Comparison of ENCODE assay signal across 1 cellular context in the genomic region with DNA sequence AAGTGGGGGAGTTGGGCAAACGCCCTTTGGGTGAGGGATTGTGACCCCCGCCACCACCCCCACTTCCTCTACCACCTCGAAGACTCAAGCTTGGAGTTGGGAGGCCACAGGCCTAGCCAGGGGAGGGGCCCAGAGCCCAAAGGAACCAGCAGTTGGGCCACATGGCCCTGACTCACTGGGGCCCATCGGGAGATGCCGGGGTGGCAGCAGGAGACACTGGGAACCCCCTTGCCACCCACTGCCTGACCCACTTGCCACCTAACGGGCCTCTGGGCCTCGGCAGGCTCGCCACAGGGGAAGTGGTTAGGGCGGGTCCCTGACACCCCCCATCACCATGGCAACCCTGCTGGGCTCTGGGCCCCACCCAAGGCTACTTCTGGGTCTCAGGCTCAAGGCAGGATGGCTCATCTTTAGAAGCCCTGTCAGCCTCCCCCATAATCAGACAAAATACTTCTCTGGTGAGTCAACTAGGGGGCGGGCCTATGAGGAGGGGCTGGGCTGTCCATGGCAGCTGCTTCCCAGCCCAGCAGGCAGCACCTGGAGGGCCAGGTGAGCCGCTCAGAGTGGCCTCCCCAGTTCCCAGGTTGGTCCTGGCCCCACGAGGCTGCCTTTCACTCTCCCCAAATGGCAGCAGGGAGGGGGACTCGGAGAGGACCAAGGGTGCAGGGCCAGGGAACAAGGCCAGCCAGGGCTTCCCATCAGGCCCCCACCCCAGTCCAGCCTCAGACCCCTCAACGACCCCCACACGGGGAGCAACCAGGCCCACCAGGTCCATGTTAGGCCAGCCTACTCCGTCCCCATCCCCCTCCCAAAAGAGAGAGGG.
TF ChIP-seq lines count a peak whose summit lies in the region.

No MANE protein-coding gene starts in this region.

TF ChIP-seq in K562, 482 proteins besides CTCF, POLR2A, EP300 and RAD21 (continued from another document and continues in another):
- TF ChIP-seq, protein P1, sequence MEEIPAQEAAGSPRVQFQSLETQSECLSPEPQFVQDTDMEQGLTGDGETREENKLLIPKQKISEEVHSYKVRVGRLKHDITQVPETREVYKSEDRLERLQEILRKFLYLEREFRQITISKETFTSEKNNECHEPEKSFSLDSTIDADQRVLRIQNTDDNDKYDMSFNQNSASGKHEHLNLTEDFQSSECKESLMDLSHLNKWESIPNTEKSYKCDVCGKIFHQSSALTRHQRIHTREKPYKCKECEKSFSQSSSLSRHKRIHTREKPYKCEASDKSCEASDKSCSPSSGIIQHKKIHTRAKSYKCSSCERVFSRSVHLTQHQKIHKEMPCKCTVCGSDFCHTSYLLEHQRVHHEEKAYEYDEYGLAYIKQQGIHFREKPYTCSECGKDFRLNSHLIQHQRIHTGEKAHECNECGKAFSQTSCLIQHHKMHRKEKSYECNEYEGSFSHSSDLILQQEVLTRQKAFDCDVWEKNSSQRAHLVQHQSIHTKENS (CRISPR knock-in tag; IDR thresholded peaks at IDR 0.05) = no peak
- TF ChIP-seq ILK (tag; IDR thresholded peaks at IDR 0.05; ENCODE audit: borderline replicate concordance, low read depth) (no peak), HMG20A (CRISPR knock-in tag; conservative IDR thresholded peaks at IDR 0.05) (no peak), BMI1 (IDR thresholded peaks at IDR 0.05; ENCODE audit: low read length) (peak; percentile 74), ATF1 (CRISPR knock-in tag; IDR thresholded peaks at IDR 0.05) (no peak), ATF1 (tag; IDR thresholded peaks at IDR 0.05) (no peak), CHD4 (IDR thresholded peaks at IDR 0.05; ENCODE audit: insufficient read depth, insufficient replicate concordance, low read depth, low read length, poor library complexity, severe bottlenecking) (no peak), FIP1L1 (IDR thresholded peaks at IDR 0.05; ENCODE audit: low read depth, low read length, poor library complexity, severe bottlenecking) (no peak), SIX5 (IDR thresholded peaks at IDR 0.05; ENCODE audit: borderline replicate concordance in 1 of 2, insufficient read depth in 1 of 2, low read depth in 1 of 2, low read length in 2 of 2) (no peak), PCBP2 (IDR thresholded peaks at IDR 0.05; ENCODE audit: low read depth, low read length, poor library complexity, severe bottlenecking) (no peak), TAF1 (IDR thresholded peaks at IDR 0.05; ENCODE audit: control insufficient read depth, extremely low read depth, insufficient read depth, low read length, severe bottlenecking) (peak; percentile 31), XRCC5 (IDR thresholded peaks at IDR 0.05; ENCODE audit: low read depth, low read length) (no peak), HMG20B (CRISPR knock-in tag; IDR thresholded peaks at IDR 0.05) (no peak), ZNF324 (CRISPR knock-in tag; IDR thresholded peaks at IDR 0.05) (no peak), ZNF232 (CRISPR knock-in tag; IDR thresholded peaks at IDR 0.05) (0 out of 2 replicates have a peak, but pooled peaks have one; percentile 26), ZNF707 (CRISPR knock-in tag; conservative IDR thresholded peaks at IDR 0.05) (no peak), ZNF316 (IDR thresholded peaks at IDR 0.05) (no peak), HNRNPH1 (optimal IDR thresholded peaks at IDR 0.05; ENCODE audit: low read depth, low read length) (no peak), RB1 (IDR thresholded peaks at IDR 0.05; ENCODE audit: low read depth) (peak; percentile 40; the same call in 1 of the 2 replicates), ZNF780A (CRISPR knock-in tag; IDR thresholded peaks at IDR 0.05) (no peak), MCM3 (IDR thresholded peaks at IDR 0.05) (no peak), TEAD1 (CRISPR knock-in tag; IDR thresholded peaks at IDR 0.05) (peak; percentile 85 to 99), ZNF140 (CRISPR knock-in tag; IDR thresholded peaks at IDR 0.05) (no peak), LEF1 (IDR thresholded peaks at IDR 0.05) (no peak), CCNT2 (IDR thresholded peaks at IDR 0.05; ENCODE audit: borderline replicate concordance, extremely low read depth, insufficient read length, low read depth, low read length) (peak; percentile 28), NFIC (IDR thresholded peaks at IDR 0.05) (no peak)
- TF ChIP-seq, protein P2, sequence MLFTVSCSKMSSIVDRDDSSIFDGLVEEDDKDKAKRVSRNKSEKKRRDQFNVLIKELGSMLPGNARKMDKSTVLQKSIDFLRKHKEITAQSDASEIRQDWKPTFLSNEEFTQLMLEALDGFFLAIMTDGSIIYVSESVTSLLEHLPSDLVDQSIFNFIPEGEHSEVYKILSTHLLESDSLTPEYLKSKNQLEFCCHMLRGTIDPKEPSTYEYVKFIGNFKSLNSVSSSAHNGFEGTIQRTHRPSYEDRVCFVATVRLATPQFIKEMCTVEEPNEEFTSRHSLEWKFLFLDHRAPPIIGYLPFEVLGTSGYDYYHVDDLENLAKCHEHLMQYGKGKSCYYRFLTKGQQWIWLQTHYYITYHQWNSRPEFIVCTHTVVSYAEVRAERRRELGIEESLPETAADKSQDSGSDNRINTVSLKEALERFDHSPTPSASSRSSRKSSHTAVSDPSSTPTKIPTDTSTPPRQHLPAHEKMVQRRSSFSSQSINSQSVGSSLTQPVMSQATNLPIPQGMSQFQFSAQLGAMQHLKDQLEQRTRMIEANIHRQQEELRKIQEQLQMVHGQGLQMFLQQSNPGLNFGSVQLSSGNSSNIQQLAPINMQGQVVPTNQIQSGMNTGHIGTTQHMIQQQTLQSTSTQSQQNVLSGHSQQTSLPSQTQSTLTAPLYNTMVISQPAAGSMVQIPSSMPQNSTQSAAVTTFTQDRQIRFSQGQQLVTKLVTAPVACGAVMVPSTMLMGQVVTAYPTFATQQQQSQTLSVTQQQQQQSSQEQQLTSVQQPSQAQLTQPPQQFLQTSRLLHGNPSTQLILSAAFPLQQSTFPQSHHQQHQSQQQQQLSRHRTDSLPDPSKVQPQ (CRISPR knock-in tag; IDR thresholded peaks at IDR 0.05; ENCODE audit: borderline replicate concordance) = no peak
- TF ChIP-seq, protein P3, sequence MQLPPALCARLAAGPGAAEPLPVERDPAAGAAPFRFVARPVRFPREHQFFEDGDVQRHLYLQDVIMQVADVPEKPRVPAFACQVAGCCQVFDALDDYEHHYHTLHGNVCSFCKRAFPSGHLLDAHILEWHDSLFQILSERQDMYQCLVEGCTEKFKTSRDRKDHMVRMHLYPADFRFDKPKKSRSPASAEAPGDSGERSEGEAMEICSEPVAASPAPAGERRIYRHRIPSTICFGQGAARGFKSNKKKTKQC (CRISPR knock-in tag; IDR thresholded peaks at IDR 0.05) = no peak
- TF ChIP-seq, protein P4, sequence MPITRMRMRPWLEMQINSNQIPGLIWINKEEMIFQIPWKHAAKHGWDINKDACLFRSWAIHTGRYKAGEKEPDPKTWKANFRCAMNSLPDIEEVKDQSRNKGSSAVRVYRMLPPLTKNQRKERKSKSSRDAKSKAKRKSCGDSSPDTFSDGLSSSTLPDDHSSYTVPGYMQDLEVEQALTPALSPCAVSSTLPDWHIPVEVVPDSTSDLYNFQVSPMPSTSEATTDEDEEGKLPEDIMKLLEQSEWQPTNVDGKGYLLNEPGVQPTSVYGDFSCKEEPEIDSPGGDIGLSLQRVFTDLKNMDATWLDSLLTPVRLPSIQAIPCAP (CRISPR knock-in tag; IDR thresholded peaks at IDR 0.05; ENCODE audit: borderline replicate concordance) = no peak
- TF ChIP-seq, protein P5, sequence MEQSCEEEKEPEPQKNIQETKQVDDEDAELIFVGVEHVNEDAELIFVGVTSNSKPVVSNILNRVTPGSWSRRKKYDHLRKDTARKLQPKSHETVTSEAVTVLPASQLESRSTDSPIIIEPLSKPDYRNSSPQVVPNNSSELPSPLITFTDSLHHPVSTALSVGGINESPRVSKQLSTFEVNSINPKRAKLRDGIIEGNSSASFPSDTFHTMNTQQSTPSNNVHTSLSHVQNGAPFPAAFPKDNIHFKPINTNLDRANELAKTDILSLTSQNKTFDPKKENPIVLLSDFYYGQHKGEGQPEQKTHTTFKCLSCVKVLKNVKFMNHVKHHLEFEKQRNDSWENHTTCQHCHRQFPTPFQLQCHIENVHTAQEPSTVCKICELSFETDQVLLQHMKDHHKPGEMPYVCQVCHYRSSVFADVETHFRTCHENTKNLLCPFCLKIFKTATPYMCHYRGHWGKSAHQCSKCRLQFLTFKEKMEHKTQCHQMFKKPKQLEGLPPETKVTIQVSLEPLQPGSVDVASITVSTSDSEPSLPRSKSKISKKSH (CRISPR knock-in tag; IDR thresholded peaks at IDR 0.05) = no peak
- TF ChIP-seq, protein P6, sequence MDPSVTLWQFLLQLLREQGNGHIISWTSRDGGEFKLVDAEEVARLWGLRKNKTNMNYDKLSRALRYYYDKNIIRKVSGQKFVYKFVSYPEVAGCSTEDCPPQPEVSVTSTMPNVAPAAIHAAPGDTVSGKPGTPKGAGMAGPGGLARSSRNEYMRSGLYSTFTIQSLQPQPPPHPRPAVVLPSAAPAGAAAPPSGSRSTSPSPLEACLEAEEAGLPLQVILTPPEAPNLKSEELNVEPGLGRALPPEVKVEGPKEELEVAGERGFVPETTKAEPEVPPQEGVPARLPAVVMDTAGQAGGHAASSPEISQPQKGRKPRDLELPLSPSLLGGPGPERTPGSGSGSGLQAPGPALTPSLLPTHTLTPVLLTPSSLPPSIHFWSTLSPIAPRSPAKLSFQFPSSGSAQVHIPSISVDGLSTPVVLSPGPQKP (CRISPR knock-in tag; IDR thresholded peaks at IDR 0.05) = no peak
- TF ChIP-seq, protein P7, sequence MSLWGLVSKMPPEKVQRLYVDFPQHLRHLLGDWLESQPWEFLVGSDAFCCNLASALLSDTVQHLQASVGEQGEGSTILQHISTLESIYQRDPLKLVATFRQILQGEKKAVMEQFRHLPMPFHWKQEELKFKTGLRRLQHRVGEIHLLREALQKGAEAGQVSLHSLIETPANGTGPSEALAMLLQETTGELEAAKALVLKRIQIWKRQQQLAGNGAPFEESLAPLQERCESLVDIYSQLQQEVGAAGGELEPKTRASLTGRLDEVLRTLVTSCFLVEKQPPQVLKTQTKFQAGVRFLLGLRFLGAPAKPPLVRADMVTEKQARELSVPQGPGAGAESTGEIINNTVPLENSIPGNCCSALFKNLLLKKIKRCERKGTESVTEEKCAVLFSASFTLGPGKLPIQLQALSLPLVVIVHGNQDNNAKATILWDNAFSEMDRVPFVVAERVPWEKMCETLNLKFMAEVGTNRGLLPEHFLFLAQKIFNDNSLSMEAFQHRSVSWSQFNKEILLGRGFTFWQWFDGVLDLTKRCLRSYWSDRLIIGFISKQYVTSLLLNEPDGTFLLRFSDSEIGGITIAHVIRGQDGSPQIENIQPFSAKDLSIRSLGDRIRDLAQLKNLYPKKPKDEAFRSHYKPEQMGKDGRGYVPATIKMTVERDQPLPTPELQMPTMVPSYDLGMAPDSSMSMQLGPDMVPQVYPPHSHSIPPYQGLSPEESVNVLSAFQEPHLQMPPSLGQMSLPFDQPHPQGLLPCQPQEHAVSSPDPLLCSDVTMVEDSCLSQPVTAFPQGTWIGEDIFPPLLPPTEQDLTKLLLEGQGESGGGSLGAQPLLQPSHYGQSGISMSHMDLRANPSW (CRISPR knock-in tag; IDR thresholded peaks at IDR 0.05) = 0 out of 2 replicates have a peak, but pooled peaks have one; percentile 58
- TF ChIP-seq, protein P8, sequence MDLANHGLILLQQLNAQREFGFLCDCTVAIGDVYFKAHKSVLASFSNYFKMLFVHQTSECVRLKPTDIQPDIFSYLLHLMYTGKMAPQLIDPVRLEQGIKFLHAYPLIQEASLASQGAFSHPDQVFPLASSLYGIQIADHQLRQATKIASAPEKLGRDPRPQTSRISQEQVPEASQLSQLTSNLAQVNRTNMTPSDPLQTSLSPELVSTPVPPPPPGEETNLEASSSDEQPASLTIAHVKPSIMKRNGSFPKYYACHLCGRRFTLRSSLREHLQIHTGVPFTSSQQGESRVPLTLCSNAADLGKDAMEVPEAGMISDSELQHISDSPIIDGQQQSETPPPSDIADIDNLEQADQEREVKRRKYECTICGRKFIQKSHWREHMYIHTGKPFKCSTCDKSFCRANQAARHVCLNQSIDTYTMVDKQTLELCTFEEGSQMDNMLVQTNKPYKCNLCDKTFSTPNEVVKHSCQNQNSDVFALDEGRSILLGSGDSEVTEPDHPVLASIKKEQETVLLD (IDR thresholded peaks at IDR 0.05) = no peak
- TF ChIP-seq, protein P9, sequence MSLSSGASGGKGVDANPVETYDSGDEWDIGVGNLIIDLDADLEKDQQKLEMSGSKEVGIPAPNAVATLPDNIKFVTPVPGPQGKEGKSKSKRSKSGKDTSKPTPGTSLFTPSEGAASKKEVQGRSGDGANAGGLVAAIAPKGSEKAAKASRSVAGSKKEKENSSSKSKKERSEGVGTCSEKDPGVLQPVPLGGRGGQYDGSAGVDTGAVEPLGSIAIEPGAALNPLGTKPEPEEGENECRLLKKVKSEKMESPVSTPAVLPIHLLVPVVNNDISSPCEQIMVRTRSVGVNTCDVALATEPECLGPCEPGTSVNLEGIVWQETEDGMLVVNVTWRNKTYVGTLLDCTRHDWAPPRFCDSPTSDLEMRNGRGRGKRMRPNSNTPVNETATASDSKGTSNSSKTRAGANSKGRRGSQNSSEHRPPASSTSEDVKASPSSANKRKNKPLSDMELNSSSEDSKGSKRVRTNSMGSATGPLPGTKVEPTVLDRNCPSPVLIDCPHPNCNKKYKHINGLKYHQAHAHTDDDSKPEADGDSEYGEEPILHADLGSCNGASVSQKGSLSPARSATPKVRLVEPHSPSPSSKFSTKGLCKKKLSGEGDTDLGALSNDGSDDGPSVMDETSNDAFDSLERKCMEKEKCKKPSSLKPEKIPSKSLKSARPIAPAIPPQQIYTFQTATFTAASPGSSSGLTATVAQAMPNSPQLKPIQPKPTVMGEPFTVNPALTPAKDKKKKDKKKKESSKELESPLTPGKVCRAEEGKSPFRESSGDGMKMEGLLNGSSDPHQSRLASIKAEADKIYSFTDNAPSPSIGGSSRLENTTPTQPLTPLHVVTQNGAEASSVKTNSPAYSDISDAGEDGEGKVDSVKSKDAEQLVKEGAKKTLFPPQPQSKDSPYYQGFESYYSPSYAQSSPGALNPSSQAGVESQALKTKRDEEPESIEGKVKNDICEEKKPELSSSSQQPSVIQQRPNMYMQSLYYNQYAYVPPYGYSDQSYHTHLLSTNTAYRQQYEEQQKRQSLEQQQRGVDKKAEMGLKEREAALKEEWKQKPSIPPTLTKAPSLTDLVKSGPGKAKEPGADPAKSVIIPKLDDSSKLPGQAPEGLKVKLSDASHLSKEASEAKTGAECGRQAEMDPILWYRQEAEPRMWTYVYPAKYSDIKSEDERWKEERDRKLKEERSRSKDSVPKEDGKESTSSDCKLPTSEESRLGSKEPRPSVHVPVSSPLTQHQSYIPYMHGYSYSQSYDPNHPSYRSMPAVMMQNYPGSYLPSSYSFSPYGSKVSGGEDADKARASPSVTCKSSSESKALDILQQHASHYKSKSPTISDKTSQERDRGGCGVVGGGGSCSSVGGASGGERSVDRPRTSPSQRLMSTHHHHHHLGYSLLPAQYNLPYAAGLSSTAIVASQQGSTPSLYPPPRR (CRISPR knock-in tag; IDR thresholded peaks at IDR 0.05; ENCODE audit: borderline replicate concordance) = no peak
- TF ChIP-seq, protein P10, sequence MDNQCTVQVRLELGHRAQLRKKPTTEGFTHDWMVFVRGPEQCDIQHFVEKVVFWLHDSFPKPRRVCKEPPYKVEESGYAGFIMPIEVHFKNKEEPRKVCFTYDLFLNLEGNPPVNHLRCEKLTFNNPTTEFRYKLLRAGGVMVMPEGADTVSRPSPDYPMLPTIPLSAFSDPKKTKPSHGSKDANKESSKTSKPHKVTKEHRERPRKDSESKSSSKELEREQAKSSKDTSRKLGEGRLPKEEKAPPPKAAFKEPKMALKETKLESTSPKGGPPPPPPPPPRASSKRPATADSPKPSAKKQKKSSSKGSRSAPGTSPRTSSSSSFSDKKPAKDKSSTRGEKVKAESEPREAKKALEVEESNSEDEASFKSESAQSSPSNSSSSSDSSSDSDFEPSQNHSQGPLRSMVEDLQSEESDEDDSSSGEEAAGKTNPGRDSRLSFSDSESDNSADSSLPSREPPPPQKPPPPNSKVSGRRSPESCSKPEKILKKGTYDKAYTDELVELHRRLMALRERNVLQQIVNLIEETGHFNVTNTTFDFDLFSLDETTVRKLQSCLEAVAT (IDR thresholded peaks at IDR 0.05) = peak in 1 of 2 experiments; percentile 19; a peak in 1 of 4 replicates
